ENCODE assay signal across 1 cellular context in genomic region chr16:12311309-12311708, GRCh38.
TF ChIP-seq lines count a peak whose summit lies in the region.

No MANE protein-coding gene starts in this region.

TF ChIP-seq in GM23338, 12 proteins besides CTCF, POLR2A, EP300 and RAD21 (continued from another document):
- no peak for TF ChIP-seq ETS1 (IDR thresholded peaks at IDR 0.05)
- TF ChIP-seq CREB1 (CRISPR knock-in tag; IDR thresholded peaks at IDR 0.05; ENCODE audit: low read depth), result no peak
- no peak for TF ChIP-seq POLR2AphosphoS5 (IDR thresholded peaks at IDR 0.05; ENCODE audit: low read depth)
- no peak for TF ChIP-seq EZH2 (IDR thresholded peaks at IDR 0.05; ENCODE audit: low read depth, unreplicated experiment)
- no peak for TF ChIP-seq ZNF462 (CRISPR knock-in tag; IDR thresholded peaks at IDR 0.05)
- no peak for TF ChIP-seq EZH2phosphoT487 (IDR thresholded peaks at IDR 0.05; ENCODE audit: unreplicated experiment)
